Comparison of ENCODE assay signal across 8 cellular contexts in genomic region chr16:4517812-4518211, GRCh38. TPM values are rescaled to one million over a fixed set of nuclear protein-coding genes. Genes with fewer than 3 reads are reported as not detected.
DNase-seq lines count a peak whose midpoint lies in the region; ATAC-seq and TF ChIP-seq lines count a peak whose summit lies in the region.

No MANE protein-coding gene starts in this region.

- H3K36me3 ChIP-seq in right lobe of liver, result peaks cover 0 to 2% (median 0%) of the 10 kb centered on the region in 4 donors

- intact Hi-C loops in right lobe of liver (cut with DNase I), result no loop called here

- WGBS in right lobe of liver (ENCODE audit: insufficient coverage, low coverage, low lambda C conversion rate, missing lambda C conversion rate), result 19% methylated on average over 5 of the region's 6 CpGs

- TF ChIP-seq POLR2A in right lobe of liver (IDR thresholded peaks at IDR 0.05), result no peak

- no peak for DNase-seq in GM10266 (ENCODE audit: extremely low spot score)
- DNase-seq in NCI-H146 (lab: John Stamatoyannopoulos, UW), result peak; percentile 49
- DNase-seq in astrocyte of the spinal cord (ENCODE audit: low read depth, low spot score), result peak; percentile 43
- no peak for DNase-seq in right lobe of liver
- DNase-seq in activated T-cell treated with anti-CD3 and anti-CD28 coated beads, Interleukin-2, amount 50 U/mL, for 1 hour, result no peak
- no peak for DNase-seq in DMS79 treated with DMSO at 0.1 percent for 48 hours (lab: John Stamatoyannopoulos, UW)
- DNase-seq in GM19240 (ENCODE audit: insufficient read length, low spot score), result no peak

- H3K4me1 ChIP-seq in right lobe of liver, result no peaks in the 10 kb centered on the region

- in situ Hi-C loops in astrocyte of the spinal cord (cut with HindIII; ENCODE audit: low sequenced_read_pairs), result no loop called here

- no peaks in the 10 kb centered on the region for H3K9me3 ChIP-seq in right lobe of liver

- ATAC-seq in right lobe of liver (peak; percentile 37 to 48 (median 40)), GM19452 (IDR thresholded peaks at IDR 0.05; ENCODE audit: unreplicated experiment) (no peak)

- no peak overlapping the region for H3K4me3 ChIP-seq in astrocyte of the spinal cord (ENCODE audit: low read depth, low read length)
- H3K4me3 ChIP-seq in right lobe of liver, result no peak overlapping the region

- no peak overlapping the region for H3K27ac ChIP-seq in right lobe of liver

- no peaks in the 10 kb centered on the region for H3K27me3 ChIP-seq in right lobe of liver

- TF ChIP-seq CTCF in GM10266 (IDR thresholded peaks at IDR 0.05; ENCODE audit: control insufficient read depth, insufficient read depth, low read depth, missing control alignments) (peak; percentile 66), astrocyte of the spinal cord (IDR thresholded peaks at IDR 0.05; ENCODE audit: low read depth, low read length) (peak; percentile 75), right lobe of liver (IDR thresholded peaks at IDR 0.05) (peak; percentile 30 to 55 (median 40))

RNA-seq across cellular contexts. Expression of gene CDIP1, which starts 20.8 kb away (rescaled TPM):
- total RNA-seq in right lobe of liver, result 10 to 100 TPM; 15.7 to 23.2 (median 18.4) TPM

RNA-seq across cellular contexts. Expression of gene C16orf96, which starts 38.3 kb away (rescaled TPM):
- under 1 TPM in 5 of 6 experiments, not detected in 1; 0.06 to 0.24 (median 0.16) TPM for total RNA-seq in right lobe of liver

RNA-seq across cellular contexts. Expression of gene HMOX2, which starts 41.6 kb away (rescaled TPM):
- 10 to 100 TPM; 39.7 to 74.7 (median 55.4) TPM for total RNA-seq in right lobe of liver

RNA-seq across cellular contexts. Expression of gene NMRAL1, which starts 43.4 kb away (rescaled TPM):
- total RNA-seq in right lobe of liver, result 10 to 100 TPM; 19.9 to 44.0 (median 35.5) TPM

Comparison
In these comparisons a context has a peak if more than half of its experiments do, and no peak if none do; other contexts are left out.
1. DNase-seq: peak in NCI-H146 (single experiment) and astrocyte of the spinal cord (single experiment); none in GM10266 (single experiment), right lobe of liver (0 of 3), activated T-cell treated with anti-CD3 and anti-CD28 coated beads, Interleukin-2, amount 50 U/mL, for 1 hour (single experiment), DMS79 treated with DMSO at 0.1 percent for 48 hours (single experiment) and GM19240 (single experiment).
2. Peak in every context shown above with its lines, with median percentiles within 50 percentile points of each other: CTCF ChIP-seq.